Comparison of ENCODE assay signal across 17 cellular contexts in the genomic region with DNA sequence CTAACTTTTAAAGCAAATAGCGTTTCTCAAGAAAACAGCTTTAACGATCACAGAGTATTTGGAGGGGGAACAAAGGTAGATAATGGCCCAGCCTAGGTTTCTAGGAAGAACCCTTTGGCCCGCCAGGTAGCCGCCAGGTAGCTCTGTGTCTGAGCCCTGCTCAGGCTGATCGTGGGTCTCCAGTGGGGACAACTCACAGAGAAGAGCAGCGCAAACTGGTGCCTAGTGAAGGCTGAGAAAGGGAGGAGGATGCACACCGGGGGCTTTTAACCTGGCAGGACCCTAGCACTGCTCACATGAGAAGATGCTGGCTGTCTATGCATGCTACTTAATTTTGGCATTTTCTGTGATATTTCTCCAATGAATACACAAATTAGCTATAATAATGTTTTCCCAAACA. TPM values are rescaled to one million over a fixed set of nuclear protein-coding genes. Genes with fewer than 3 reads are reported as not detected.
DNase-seq lines count a peak whose midpoint lies in the region; ATAC-seq and TF ChIP-seq lines count a peak whose summit lies in the region.
"Had no signal": no experiment of that assay in that cellular context is flagged by ENCODE, and none has a peak within 500 bp of the region (broad histone marks: within the 10 kb centered on the region; RNA-seq: fewer than 3 reads in every experiment).

No MANE protein-coding gene starts in this region.

- H3K27ac ChIP-seq in coronary artery, result peak overlapping the region in 1 of 2 donors; percentile 56
- H3K27ac ChIP-seq: BLaER1 treated with 17β-estradiol and CSF1 and Interleukin-3, amounts not matched to agents 10 nM and 100 nM had no signal

- peak; percentile 14 for DNase-seq in activated effector memory CD4-positive, alpha-beta T cell treated with anti-CD3 and anti-CD28 coated beads, Interleukin-2, amount 50 U/mL, for 16 hours
- no peak for DNase-seq in activated effector memory CD4-positive, alpha-beta T cell treated with Interleukin-2 at 50 U/mL for 16 hours
- DNase-seq in left lobe of liver (ENCODE audit: low spot score) (peak; percentile 34), posterior vena cava (ENCODE audit: low spot score) (peak; percentile 51), ureter (ENCODE audit: low spot score) (peak; percentile 7), coronary artery (ENCODE audit: low spot score) (no peak), AG08395 (ENCODE audit: low spot score) (no peak), NCI-H1694 (lab: John Stamatoyannopoulos, UW) (no peak)
- DNase-seq: 8988T; Calu3; CD8-positive, alpha-beta T cell; DMS 273 treated with DMSO at 0.1 percent for 48 hours; H9 had no signal

- no peak for ATAC-seq in left lobe of liver
- ATAC-seq: CD8-positive, alpha-beta T cell had no signal

- TF ChIP-seq CTCF in coronary artery (IDR thresholded peaks at IDR 0.05), result no peak

- intact Hi-C loops in posterior vena cava (cut with DNase I), result no loop called here

- no peak overlapping the region for H3K4me3 ChIP-seq in coronary artery
- H3K4me3 ChIP-seq: BLaER1 treated with 17β-estradiol and CSF1 and Interleukin-3, amounts not matched to agents 10 nM and 100 nM had no signal

RNA-seq across cellular contexts. Expression of gene NGEF, which starts 5.8 kb away (rescaled TPM):
- 23.7 TPM for total RNA-seq in left lobe of liver
- 1 to 10 TPM in 1 of 2 donors, under 1 TPM in 1; 0.88 to 5.3 TPM for total RNA-seq in posterior vena cava
- total RNA-seq in ureter, result 8.1 TPM
- total RNA-seq: B cell; CD8-positive, alpha-beta T cell had no signal

RNA-seq across cellular contexts. Expression of gene NEU2, which starts 25.2 kb away (rescaled TPM):
- not detected for total RNA-seq in left lobe of liver
- total RNA-seq in posterior vena cava, result not detected
- total RNA-seq in ureter, result not detected
- total RNA-seq: A673; B cell; Calu3; CD8-positive, alpha-beta T cell; H1; H9 had no signal

RNA-seq across cellular contexts. Expression of gene INPP5D, which starts 52.9 kb away (rescaled TPM):
- total RNA-seq in left lobe of liver (5.0 TPM), posterior vena cava (10 to 100 TPM; 14.0 to 19.9 TPM), ureter (43.4 TPM)
- total RNA-seq: Calu3 had no signal

Comparison
In these comparisons a context has a peak if more than half of its experiments do, and no peak if none do; other contexts are left out.
1. DNase-seq: peak in activated effector memory CD4-positive, alpha-beta T cell treated with anti-CD3 and anti-CD28 coated beads, Interleukin-2, amount 50 U/mL, for 16 hours (single experiment), left lobe of liver (single experiment), posterior vena cava (single experiment) and ureter (single experiment); none in activated effector memory CD4-positive, alpha-beta T cell treated with Interleukin-2 at 50 U/mL for 16 hours (single experiment), coronary artery (single experiment), AG08395 (single experiment) and NCI-H1694 (single experiment).